ENCODE assay signal across 21 cellular contexts in genomic region chr9:74447451-74448193, GRCh38. TPM values are rescaled to one million over a fixed set of nuclear protein-coding genes. Genes with fewer than 3 reads are reported as not detected.
DNase-seq lines count a peak whose midpoint lies in the region; ATAC-seq, FAIRE-seq and TF ChIP-seq lines count a peak whose summit lies in the region.
"Had no signal": no experiment of that assay in that cellular context is flagged by ENCODE, and none has a peak within 500 bp of the region (broad histone marks: within the 10 kb centered on the region; RNA-seq: fewer than 3 reads in every experiment).

No MANE protein-coding gene starts in this region.

- no peak for FAIRE-seq in bronchial epithelial cell (lab: Jason Lieb, UNC)
- FAIRE-seq: A204.1, G401.6, GM12892, GM18507, HTR-8/SVneo had no signal

- peak; percentile 63 for DNase-seq in bronchial epithelial cell (ENCODE audit: low read depth)
- no peak for DNase-seq in epithelial cell of prostate (ENCODE audit: low read depth, low spot score)
- no peak for DNase-seq in lower lobe of right lung
- no peak for DNase-seq in right cardiac atrium
- DNase-seq in DMS153 treated with DMSO at 0.1 percent for 48 hours (lab: John Stamatoyannopoulos, UW; ENCODE audit: unreplicated experiment): no peak
- DNase-seq: ACHN; BE2C; C1 segment of cervical spinal cord; CD4-positive, CD25-positive, alpha-beta regulatory T cell; CD8-positive, alpha-beta memory T cell; COR-L47; DMS 273 treated with DMSO at 0.1 percent for 48 hours; GOT3; H9; IMR-90 had no signal

- H3K9me3 ChIP-seq in lower lobe of right lung (no peaks in the 10 kb centered on the region), right cardiac atrium (ENCODE audit: control insufficient read depth, low read length) (no peaks in the 10 kb centered on the region)
- H3K9me3 ChIP-seq: BE2C had no signal

- H3K27ac ChIP-seq in epithelial cell of prostate (peak overlapping the region; percentile 42), lower lobe of right lung (no peak overlapping the region), right cardiac atrium (ENCODE audit: low read length) (no peak overlapping the region)

- no peaks in the 10 kb centered on the region for H3K4me1 ChIP-seq in lower lobe of right lung
- no peaks in the 10 kb centered on the region for H3K4me1 ChIP-seq in right cardiac atrium (ENCODE audit: control insufficient read depth, insufficient read depth, low read length)
- H3K4me1 ChIP-seq: BE2C had no signal

- H3K4me3 ChIP-seq in bronchial epithelial cell (ENCODE audit: low read depth, low read length) (no peak overlapping the region), lower lobe of right lung (no peak overlapping the region), right cardiac atrium (ENCODE audit: low read length) (no peak overlapping the region)

- intact Hi-C loops in lower lobe of right lung (cut with DNase I): no loop called here
- intact Hi-C loops in right cardiac atrium (cut with DNase I): no loop called here

- no peaks in the 10 kb centered on the region for H3K36me3 ChIP-seq in bronchial epithelial cell (ENCODE audit: control insufficient read depth, insufficient read depth, low read length)
- no peaks in the 10 kb centered on the region for H3K36me3 ChIP-seq in lower lobe of right lung
- H3K36me3 ChIP-seq: BE2C had no signal

- ATAC-seq in lower lobe of right lung (peak; percentile 88 to 89), right cardiac atrium (no peak), GM18861 (IDR thresholded peaks at IDR 0.05; ENCODE audit: unreplicated experiment) (no peak)

- H3K27me3 ChIP-seq in bronchial epithelial cell (ENCODE audit: control insufficient read depth, insufficient read depth, low read length) (no peaks in the 10 kb centered on the region), lower lobe of right lung (ENCODE audit: low read depth) (no peaks in the 10 kb centered on the region), right cardiac atrium (ENCODE audit: control insufficient read depth, insufficient read depth) (no peaks in the 10 kb centered on the region)
- H3K27me3 ChIP-seq: BE2C had no signal

- 63% methylated on average over 2 of the region's 2 CpGs for WGBS in right cardiac atrium

- no peak for TF ChIP-seq CTCF in bronchial epithelial cell (IDR thresholded peaks at IDR 0.05; ENCODE audit: insufficient read depth, low read length, severe bottlenecking)
- TF ChIP-seq CTCF in lower lobe of right lung (IDR thresholded peaks at IDR 0.05): no peak

RNA-seq across cellular contexts. Expression of gene RORB, which starts 49.5 kb away (rescaled TPM):
- total RNA-seq in bronchial epithelial cell (under 0.01 TPM in 1 of 2 replicates, not detected in the other), lower lobe of right lung (3.4 TPM), right cardiac atrium (1 to 10 TPM in 2 of 4 donors, under 1 TPM in 2; 0.57 to 3.4 (median 1.1) TPM)
- polyA plus RNA-seq in right cardiac atrium: 0.54 TPM
- total RNA-seq: CD4-positive, CD25-positive, alpha-beta regulatory T cell; CD8-positive, alpha-beta memory T cell; IMR-90 had no signal
- polyA plus RNA-seq: CD4-positive, CD25-positive, alpha-beta regulatory T cell; IMR-90 had no signal

Comparison
In these comparisons a context has a peak if more than half of its experiments do, and no peak if none do; other contexts are left out.
1. ATAC-seq: peak in lower lobe of right lung (2 of 2); none in right cardiac atrium (0 of 2) and GM18861 (single experiment).